In genomic region chr11:69518081-69518950, GRCh38 we compare ENCODE assay signal across 26 cellular contexts. TPM values are rescaled to one million over a fixed set of nuclear protein-coding genes. Genes with fewer than 3 reads are reported as not detected.
DNase-seq lines count a peak whose midpoint lies in the region; FAIRE-seq and TF ChIP-seq lines count a peak whose summit lies in the region.
"Had no signal": no experiment of that assay in that cellular context is flagged by ENCODE, and none has a peak within 500 bp of the region (broad histone marks: within the 10 kb centered on the region; RNA-seq: fewer than 3 reads in every experiment).

No MANE protein-coding gene starts in this region.

- H4K91ac ChIP-seq in H1 (replicated peaks; ENCODE audit: insufficient read length, low read length), result no peak overlapping the region

- H4K5ac ChIP-seq in H1 (ENCODE audit: insufficient read length, low read depth, low read length), result no peak overlapping the region

- H2AFZ ChIP-seq in H1 (ENCODE audit: low read length), result no peak overlapping the region

- TF ChIP-seq RAD21 in H1 (IDR thresholded peaks at IDR 0.05 in 1 of 2, conservative IDR thresholded peaks at IDR 0.05 in 1 of 2; ENCODE audit: low read depth in 2 of 2, low read length in 2 of 2), result no peak

- no peak overlapping the region for H3K4me2 ChIP-seq in H1 (ENCODE audit: insufficient read depth in 1 of 2, low read depth in 2 of 2, low read length in 2 of 2)

- H3K18ac ChIP-seq in H1 (ENCODE audit: extremely low read depth, low read length), result no peak overlapping the region

- H3K4ac ChIP-seq in H1 (replicated peaks; ENCODE audit: insufficient read length, low read depth, low read length), result no peak overlapping the region

- H2BK15ac ChIP-seq in H1 (ENCODE audit: low read length), result no peak overlapping the region

- H3K23me2 ChIP-seq in H1 (ENCODE audit: low read depth, low read length), result no peaks in the 10 kb centered on the region

- H3K56ac ChIP-seq in H1 (replicated peaks; ENCODE audit: insufficient read length, low read depth, low read length), result no peak overlapping the region

- H3K9me3 ChIP-seq in H1 (ENCODE audit: insufficient read depth in 2 of 2, low read depth in 1 of 2, low read length in 1 of 2), result peaks cover 11 to 15% of the 10 kb centered on the region in 2 experiments; a peak in 3 of 4 replicates
- H3K9me3 ChIP-seq: suprapubic skin had no signal

- DNase-seq in EH (ENCODE audit: low read depth) (peak; percentile 90), M059J (ENCODE audit: low read depth) (peak; percentile 54), H1 (ENCODE audit: low read depth in 1 of 2, low spot score in 2 of 2) (no peak), skeletal muscle cell (ENCODE audit: low read depth) (peak; percentile 74), NCI-H446 treated with DMSO at 0.1 percent for 48 hours (lab: John Stamatoyannopoulos, UW) (no peak), KG1 (lab: John Stamatoyannopoulos, UW) (no peak), NCI-H82 (lab: John Stamatoyannopoulos, UW) (no peak)
- DNase-seq: activated B cell treated with CpG ODN at 0.5 μM for 24 hours; DMS 273 treated with DMSO at 0.1 percent for 48 hours; MM.1S; naive thymus-derived CD4-positive, alpha-beta T cell; NCI-H1694 treated with DMSO at 0.1 percent for 48 hours; NCI-H524; SIG-M5; small intestine; stimulated activated CD4-positive, alpha-beta T cell treated with anti-CD3 and anti-CD28 coated beads, Interleukin-4, amount 100 ng/mL, for 4 hours; stimulated activated CD8-positive, alpha-beta memory T cell treated with anti-CD3 and anti-CD28 coated beads, Interleukin-4, amount 100 ng/mL, for 48 hours; T-helper 17 cell had no signal

- H3K79me1 ChIP-seq in H1 (ENCODE audit: low read depth, low read length), result no peaks in the 10 kb centered on the region

- H2BK20ac ChIP-seq in H1 (ENCODE audit: low read length), result no peak overlapping the region

- H4K20me1 ChIP-seq in H1 (replicated peaks in 1 of 2; ENCODE audit: control insufficient read depth in 1 of 2, insufficient read depth in 2 of 2, low read length in 2 of 2), result no peaks in the 10 kb centered on the region

- CTCF ChIA-PET in H1 (lab: Charles Lee; ENCODE audit: partially characterized antibody), result interaction anchor here (1.2 kb wide), 1 partner anchor 126 kb away, joined by 4 read pairs; no protein-coding TSS in a partner anchor

- no peaks in the 10 kb centered on the region; a peak in 1 of 8 replicates for H3K36me3 ChIP-seq in H1 (ENCODE audit: control insufficient read depth in 2 of 4, insufficient read depth in 4 of 4, low read length in 3 of 4)
- H3K36me3 ChIP-seq: suprapubic skin had no signal

- no peak overlapping the region for H2AK5ac ChIP-seq in H1 (ENCODE audit: low read depth, low read length)

- 0 out of 2 replicates have a peak overlapping the region, but pooled peaks have one; percentile 39 for H2BK12ac ChIP-seq in H1 (ENCODE audit: low read depth, low read length)

- no peak overlapping the region for H3K14ac ChIP-seq in H1 (ENCODE audit: insufficient read length)

- no peak overlapping the region for H2BK5ac ChIP-seq in H1 (ENCODE audit: low read depth, low read length)

- H2BK120ac ChIP-seq in H1 (replicated peaks; ENCODE audit: low read depth, low read length), result no peak overlapping the region

- no peak overlapping the region for H3K23ac ChIP-seq in H1 (ENCODE audit: insufficient read length)

- POLR2A ChIA-PET in H1 (lab: Charles Lee; ENCODE audit: partially characterized antibody), result no interaction called here

- H3K27me3 ChIP-seq in H1 (replicated peaks in 1 of 4; ENCODE audit: control insufficient read depth in 3 of 4, extremely low read depth in 1 of 4, insufficient read depth in 3 of 4, low read length in 3 of 4), result peaks cover 0 to 6% (median 3%) of the 10 kb centered on the region in 4 experiments; a peak in 3 of 7 replicates
- H3K27me3 ChIP-seq: suprapubic skin had no signal

- TF ChIP-seq CTCF in H1 (IDR thresholded peaks at IDR 0.05; ENCODE audit: control extremely low read depth in 1 of 3, insufficient read depth in 1 of 3, low read depth in 1 of 3, low read length in 3 of 3), result no peak

- TF ChIP-seq POLR2A in H1 (IDR thresholded peaks at IDR 0.05; ENCODE audit: control extremely low read depth in 1 of 2, low read depth in 2 of 2, low read length in 2 of 2), result no peak

- H3K79me2 ChIP-seq in H1 (ENCODE audit: control insufficient read depth in 1 of 2, insufficient read depth in 2 of 2, low read length in 2 of 2), result no peaks in the 10 kb centered on the region

- no peak overlapping the region for H3K9ac ChIP-seq in H1 (replicated peaks in 1 of 4; ENCODE audit: extremely low read depth in 1 of 4, low read depth in 3 of 4, low read length in 3 of 4)

- H4K8ac ChIP-seq in H1 (ENCODE audit: extremely low read depth, insufficient read depth, low read length), result no peak overlapping the region

- no peak overlapping the region for H3K27ac ChIP-seq in H1 (ENCODE audit: low read depth, low read length)
- H3K27ac ChIP-seq: C4-2B, suprapubic skin had no signal

- 94% methylated on average over 5 of the region's 5 CpGs; no CpG with 5 or more reads in 1 of the 2 experiments for WGBS in H1 (ENCODE audit: extremely low coverage in 1 of 2, insufficient coverage in 1 of 2, insufficient read length in 1 of 2, insufficient replicate concordance in 2 of 2, low coverage in 1 of 2, low lambda C conversion rate in 2 of 2, missing lambda C conversion rate in 1 of 2), 2 experiments

- no peak for TF ChIP-seq EP300 in H1 (IDR thresholded peaks at IDR 0.05; ENCODE audit: borderline replicate concordance in 1 of 2, low read depth in 2 of 2, low read length in 2 of 2)

- H3K4me3 ChIP-seq in H1 (ENCODE audit: extremely low read depth in 1 of 4, insufficient read depth in 2 of 4, low read depth in 3 of 4, low read length in 4 of 4) (no peak overlapping the region), skeletal muscle cell (ENCODE audit: low read depth, low read length) (no peak overlapping the region)
- H3K4me3 ChIP-seq: lung, suprapubic skin had no signal

- peaks cover 5 to 19% (median 8%) of the 10 kb centered on the region in 4 experiments for H3K4me1 ChIP-seq in H1 (replicated peaks in 1 of 4; ENCODE audit: control insufficient read depth in 3 of 4, insufficient read depth in 4 of 4, low read length in 3 of 4)
- H3K4me1 ChIP-seq: suprapubic skin had no signal

- no peak for FAIRE-seq in H1 (lab: Jason Lieb, UNC)
- FAIRE-seq: colon, endometrium, GM18507, small intestine had no signal

TF ChIP-seq in H1, 55 proteins besides CTCF, POLR2A, EP300 and RAD21 (continues in another document):
- TF ChIP-seq TEAD4 (IDR thresholded peaks at IDR 0.05; ENCODE audit: low read depth, low read length) (no peak), SP4 (IDR thresholded peaks at IDR 0.05; ENCODE audit: low read length) (no peak), JUND (IDR thresholded peaks at IDR 0.05; ENCODE audit: low read length) (no peak), POLR2AphosphoS5 (IDR thresholded peaks at IDR 0.05; ENCODE audit: low read depth, low read length) (no peak), ASH2L (IDR thresholded peaks at IDR 0.05; ENCODE audit: low read length) (no peak), SIRT6 (IDR thresholded peaks at IDR 0.05; ENCODE audit: low read length) (no peak), RXRA (IDR thresholded peaks at IDR 0.05; ENCODE audit: insufficient read depth, low read depth, low read length) (no peak)

RNA-seq across cellular contexts. Expression of gene LINC01488, which starts 36.9 kb away (rescaled TPM):
- total RNA-seq in M059J (2014; rRNA removed; shearing (Covaris generic)), result not detected in 2 replicates
- total RNA-seq in H1 (2021; fragmentation: NEBNext Ultra II Directional; extraction: Animal tissue kit (Norgen Biotek cat#: 25700)), result not detected in 2 replicates
- 0.03 TPM in 1 of 2 replicates, not detected in the other for polyA plus RNA-seq in H1 (2011; rRNA removed)
- polyA plus RNA-seq in H1 (2011; cell fraction: cytosol; rRNA removed), result not detected
- not detected for polyA plus RNA-seq in H1 (2011; cell fraction: nucleus; rRNA removed)
- polyA plus RNA-seq in H1 (2012, experiment 1 of 2), result not detected in 4 replicates
- not detected for polyA plus RNA-seq in H1 (2012, experiment 2 of 2)
- not detected for polyA plus RNA-seq in H1 (2013, experiment 1 of 2)
- not detected for polyA plus RNA-seq in H1 (2013, experiment 2 of 2)
- polyA minus RNA-seq in H1 (2011; rRNA and poly(A)+ RNA removed), result not detected in 2 replicates
- polyA minus RNA-seq in H1 (2011; cell fraction: cytosol; rRNA and poly(A)+ RNA removed), result not detected
- polyA minus RNA-seq in H1 (2011; cell fraction: nucleus; rRNA and poly(A)+ RNA removed), result not detected
- total RNA-seq: activated B cell treated with CpG ODN at 0.5 μM for 24 hours; activated T-helper 2 cell treated with anti-CD3 and anti-CD28 coated beads, Interferon-gamma antibody, Interleukin-2, Interleukin-4, amounts not matched to agents 10 μg/mL and 5 μg/mL and 100 μg/mL, durations not matched to agents 14 hours and 24 hours and 36 hours; lung; naive thymus-derived CD4-positive, alpha-beta T cell; suprapubic skin; T-helper 17 cell had no signal
- polyA plus RNA-seq: adipose tissue; lung; naive thymus-derived CD4-positive, alpha-beta T cell; small intestine had no signal

Comparison
In these comparisons a context has a peak if more than half of its experiments do, and no peak if none do; other contexts are left out.
1. DNase-seq: peak in EH (single experiment), M059J (single experiment) and skeletal muscle cell (single experiment); none in H1 (0 of 2), NCI-H446 treated with DMSO at 0.1 percent for 48 hours (single experiment), KG1 (single experiment) and NCI-H82 (single experiment).